Comparison of ENCODE assay signal across 10 cellular contexts in genomic region chr12:81078469-81079196, GRCh38. TPM values are rescaled to one million over a fixed set of nuclear protein-coding genes. Genes with fewer than 3 reads are reported as not detected.
DNase-seq lines count a peak whose midpoint lies in the region; ATAC-seq, FAIRE-seq and TF ChIP-seq lines count a peak whose summit lies in the region.
"Had no signal": no experiment of that assay in that cellular context is flagged by ENCODE, and none has a peak within 500 bp of the region (broad histone marks: within the 10 kb centered on the region; RNA-seq: fewer than 3 reads in every experiment).

No MANE protein-coding gene starts in this region.

- FAIRE-seq in endothelial cell of umbilical vein (lab: Jason Lieb, UNC): peak; percentile 93
- FAIRE-seq: GM19239 had no signal

- no peak for TF ChIP-seq CTCF in endothelial cell of umbilical vein (IDR thresholded peaks at IDR 0.05; ENCODE audit: extremely low read depth in 1 of 2, insufficient read depth in 1 of 2, low read depth in 1 of 2, low read length in 2 of 2)
- no peak for TF ChIP-seq CTCF in lower lobe of right lung (IDR thresholded peaks at IDR 0.05)
- no peak for TF ChIP-seq CTCF in tibial nerve (IDR thresholded peaks at IDR 0.05)

- no peak overlapping the region for H3K9ac ChIP-seq in endothelial cell of umbilical vein (replicated peaks; ENCODE audit: extremely low read depth, insufficient read depth, low read length)

- CTCF ChIA-PET in endothelial cell of umbilical vein (lab: Charles Lee): interaction anchor here (0.9 kb wide), 2 partner anchors 10 to 241 kb away, joined by 3 read pairs; no protein-coding TSS in a partner anchor

- dilution Hi-C loops in endothelial cell of umbilical vein (cut with MboI; ENCODE audit: extremely low pct_ligation_motif_present, low sequenced_read_pairs): no loop called here

- POLR2A ChIA-PET in endothelial cell of umbilical vein (lab: Charles Lee): no interaction called here

- DNase-seq in NCI-H146 (lab: John Stamatoyannopoulos, UW) (peak; percentile 67), endothelial cell of umbilical vein (ENCODE audit: low read depth, low spot score) (peak; percentile 90), lower lobe of right lung (no peak), tibial nerve (ENCODE audit: low spot score in 2 of 2) (peak in 1 of 2 donors; percentile 26), globus pallidus (ENCODE audit: low spot score) (no peak), germinal center (ENCODE audit: low spot score) (no peak), GM19238 (ENCODE audit: insufficient read length, low spot score) (no peak)
- DNase-seq: activated naive CD4-positive, alpha-beta T cell treated with Interleukin-2 at 50 U/mL for 16 hours had no signal

- intact Hi-C loops in endothelial cell of umbilical vein (cut with micrococcal nuclease) (loop anchor here (5.0 kb wide), 2 partner anchors 134 to 141 kb away; partner anchors contain the start of gene LIN7A), lower lobe of right lung (cut with DNase I) (no loop called here)

- no peaks in the 10 kb centered on the region for H4K20me1 ChIP-seq in endothelial cell of umbilical vein (replicated peaks; ENCODE audit: control insufficient read depth, extremely low read depth, insufficient read depth, low read length)

- WGBS in tibial nerve, 2 donors: 8 to 15% methylated on average over 10 of the region's 10 CpGs

- peaks cover 2 to 6% of the 10 kb centered on the region in 2 experiments for H3K27me3 ChIP-seq in endothelial cell of umbilical vein (ENCODE audit: control insufficient read depth in 2 of 2, insufficient read depth in 2 of 2, low read length in 2 of 2)
- peaks cover 6% of the 10 kb centered on the region for H3K27me3 ChIP-seq in lower lobe of right lung (ENCODE audit: low read depth)
- no peaks in the 10 kb centered on the region for H3K27me3 ChIP-seq in tibial nerve

- H3K27ac ChIP-seq in endothelial cell of umbilical vein (ENCODE audit: insufficient read depth, low read depth, low read length) (peak overlapping the region; percentile 19), lower lobe of right lung (peak overlapping the region; percentile 82), tibial nerve (peak overlapping the region; percentile 81 to 96 (median 90))

- H3K4me2 ChIP-seq in endothelial cell of umbilical vein (ENCODE audit: insufficient read depth, low read length): peak overlapping the region; percentile 72

- TF ChIP-seq EP300 in tibial nerve (IDR thresholded peaks at IDR 0.05): no peak

- ATAC-seq in lower lobe of right lung: peak; percentile 61 to 79
- no peak for ATAC-seq in HG02623 (IDR thresholded peaks at IDR 0.05; ENCODE audit: unreplicated experiment)

- H3K36me3 ChIP-seq in endothelial cell of umbilical vein (ENCODE audit: control insufficient read depth in 2 of 2, extremely low read depth in 1 of 2, insufficient read depth in 2 of 2, low read length in 2 of 2) (no peaks in the 10 kb centered on the region), lower lobe of right lung (no peaks in the 10 kb centered on the region), tibial nerve (no peaks in the 10 kb centered on the region)

- H3K4me3 ChIP-seq in endothelial cell of umbilical vein (replicated peaks in 1 of 3; ENCODE audit: insufficient read depth in 1 of 3, low read depth in 1 of 3, low read length in 3 of 3): peak overlapping the region in 1 of 3 experiments; percentile 5
- peak overlapping the region; percentile 79 for H3K4me3 ChIP-seq in lower lobe of right lung
- peak overlapping the region; percentile 62 to 76 (median 68) for H3K4me3 ChIP-seq in tibial nerve

- H3K4me1 ChIP-seq in endothelial cell of umbilical vein (ENCODE audit: control insufficient read depth, extremely low read depth, insufficient read depth, low read length): peaks cover 15% of the 10 kb centered on the region
- H3K4me1 ChIP-seq in lower lobe of right lung: peaks cover 5% of the 10 kb centered on the region
- H3K4me1 ChIP-seq in tibial nerve: peaks cover 0 to 48% (median 5%) of the 10 kb centered on the region in 4 donors

- no peak for TF ChIP-seq POLR2A in endothelial cell of umbilical vein (IDR thresholded peaks at IDR 0.05; ENCODE audit: low read depth, low read length)
- no peak for TF ChIP-seq POLR2A in tibial nerve (IDR thresholded peaks at IDR 0.05)

- no peaks in the 10 kb centered on the region for H3K9me1 ChIP-seq in endothelial cell of umbilical vein (replicated peaks; ENCODE audit: control insufficient read depth, extremely low read depth, insufficient read depth, low read length)

- H3K9me3 ChIP-seq in endothelial cell of umbilical vein (replicated peaks; ENCODE audit: control insufficient read depth, insufficient read depth, low read length) (no peaks in the 10 kb centered on the region), lower lobe of right lung (no peaks in the 10 kb centered on the region), tibial nerve (no peaks in the 10 kb centered on the region)

- H3K79me2 ChIP-seq in endothelial cell of umbilical vein (ENCODE audit: control insufficient read depth, insufficient read depth, low read length): no peaks in the 10 kb centered on the region

- peak overlapping the region; percentile 46 for H2AFZ ChIP-seq in endothelial cell of umbilical vein (ENCODE audit: low read depth, low read length)

- BruUV-seq in endothelial cell of umbilical vein (replicated peaks; lab: Mats Ljungman, UMichigan): no TSS peak

TF ChIP-seq in endothelial cell of umbilical vein, 7 proteins besides CTCF, POLR2A, EP300 and RAD21:
- peak; percentile 80 for TF ChIP-seq JUN (IDR thresholded peaks at IDR 0.05; ENCODE audit: borderline replicate concordance, insufficient read depth, insufficient read length, low read depth)
- TF ChIP-seq FOS (IDR thresholded peaks at IDR 0.05; ENCODE audit: borderline replicate concordance, insufficient read depth, low read length): peak; percentile 89
- peak; percentile 25 for TF ChIP-seq GATA2 (IDR thresholded peaks at IDR 0.05; ENCODE audit: insufficient read depth, insufficient read length, low read depth, low read length)
- TF ChIP-seq, protein P1, sequence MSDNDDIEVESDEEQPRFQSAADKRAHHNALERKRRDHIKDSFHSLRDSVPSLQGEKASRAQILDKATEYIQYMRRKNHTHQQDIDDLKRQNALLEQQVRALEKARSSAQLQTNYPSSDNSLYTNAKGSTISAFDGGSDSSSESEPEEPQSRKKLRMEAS (IDR thresholded peaks at IDR 0.05; ENCODE audit: insufficient read depth, insufficient read length): no peak
- TF ChIP-seq POLR2AphosphoS5 (IDR thresholded peaks at IDR 0.05; ENCODE audit: insufficient read depth, low read depth, low read length): peak; percentile 76

RNA-seq across cellular contexts. Expression of gene ACSS3, which starts 0.8 kb away (rescaled TPM):
- total RNA-seq in endothelial cell of umbilical vein (0.53 and 0.86 TPM in 2 replicates), lower lobe of right lung (32.4 TPM), tibial nerve (100 to 1,000 TPM in 1 of 4 donors, 10 to 100 TPM in 3; 78.1 to 106 (median 83.8) TPM)
- polyA plus RNA-seq in endothelial cell of umbilical vein: 0.12 and 0.14 TPM in 2 replicates
- 0.17 and 0.19 TPM in 2 replicates for polyA plus RNA-seq in endothelial cell of umbilical vein (2011; cell fraction: cytosol; rRNA removed)
- 0.31 and 0.66 TPM in 2 replicates for polyA plus RNA-seq in endothelial cell of umbilical vein (2011; cell fraction: nucleus; rRNA removed)
- polyA plus RNA-seq in endothelial cell of umbilical vein (2012): 0.04 and 0.27 TPM in 2 replicates
- 0.70 and 0.85 TPM in 2 replicates for polyA minus RNA-seq in endothelial cell of umbilical vein
- polyA minus RNA-seq in endothelial cell of umbilical vein (2011; cell fraction: cytosol; rRNA and poly(A)+ RNA removed): not detected
- polyA minus RNA-seq in endothelial cell of umbilical vein (2011; cell fraction: nucleus; rRNA and poly(A)+ RNA removed): 1.5 and 2.2 TPM in 2 replicates

Comparison
In these comparisons a context has a peak if more than half of its experiments do, and no peak if none do; other contexts are left out.
1. DNase-seq: peak in NCI-H146 (single experiment) and endothelial cell of umbilical vein (single experiment); none in lower lobe of right lung (single experiment), globus pallidus (single experiment), germinal center (single experiment) and GM19238 (single experiment).
2. H3K27ac ChIP-seq: peak in every context shown above with its lines; median percentile 90 in tibial nerve; 82 in lower lobe of right lung; 19 in endothelial cell of umbilical vein.
3. RNA of gene ACSS3, which starts 0.8 kb away (total RNA-seq): 78.1 to 106 TPM in tibial nerve and 32.4 TPM in lower lobe of right lung (single experiment); 0.53 to 0.86 TPM in endothelial cell of umbilical vein; every median in the first group is over 10 times any median in the second.